8 cellular contexts compared by ENCODE assay signal in the genomic region with DNA sequence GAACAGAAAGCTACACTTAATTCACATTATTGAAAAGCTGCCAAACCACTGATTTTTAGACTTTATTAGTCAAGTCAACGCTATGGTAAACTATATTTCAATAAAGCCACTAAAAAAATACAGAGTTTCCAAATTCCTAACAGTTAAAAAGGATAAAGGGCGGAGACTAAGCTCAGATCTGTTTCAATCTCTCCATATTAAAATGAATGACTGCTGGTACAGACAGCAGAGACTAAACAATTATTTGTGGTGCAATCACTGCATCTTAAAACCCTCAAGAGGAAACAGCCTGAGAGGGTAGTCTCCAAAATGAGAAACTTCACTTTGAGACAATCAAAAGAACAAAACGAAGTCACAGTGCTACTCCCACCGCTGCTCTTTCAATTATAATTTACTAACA. TPM values are rescaled to one million over a fixed set of nuclear protein-coding genes. Genes with fewer than 3 reads are reported as not detected.
DNase-seq lines count a peak whose midpoint lies in the region; ATAC-seq and TF ChIP-seq lines count a peak whose summit lies in the region.

No MANE protein-coding gene starts in this region.

- no peak overlapping the region for H3K23ac ChIP-seq in H9 (ENCODE audit: insufficient read length, low read depth, low read length)

- peak overlapping the region; percentile 91 to 98 for H3K4me3 Mint-ChIP-seq in H9

- H3K79me1 ChIP-seq in H9 (ENCODE audit: insufficient read depth, low read depth, low read length, poor library complexity, severe bottlenecking), result no peaks in the 10 kb centered on the region

- peaks cover 43% of the 10 kb centered on the region; the same call in 1 of the 2 replicates for H3K79me2 ChIP-seq in H9 (ENCODE audit: insufficient read depth, low read length)
- H3K79me2 ChIP-seq in SU-DHL-6 (ENCODE audit: insufficient read depth, low read length), result peaks cover 59% of the 10 kb centered on the region

- H4K91ac ChIP-seq in H9 (ENCODE audit: insufficient read length, low read depth, low read length), result no peak overlapping the region

- no peak overlapping the region for H3K4ac ChIP-seq in H9 (ENCODE audit: low read depth, low read length)

- no peak overlapping the region for H2BK15ac ChIP-seq in H9 (ENCODE audit: low read depth, low read length)

- H3K9me2 ChIP-seq in SU-DHL-6 (replicated peaks; ENCODE audit: insufficient read depth, low read length), result no peaks in the 10 kb centered on the region

- H2BK5ac ChIP-seq in H9 (ENCODE audit: insufficient read length, low read length), result no peak overlapping the region

- H4K20me1 ChIP-seq in H9 (ENCODE audit: control insufficient read depth, insufficient read depth, insufficient read length) (no peaks in the 10 kb centered on the region), SU-DHL-6 (ENCODE audit: low read depth, low read length) (peaks cover 30% of the 10 kb centered on the region)

- H3K36me3 Mint-ChIP-seq in H9 (ENCODE audit: insufficient read depth in 1 of 3, low read depth in 3 of 3), result peaks cover 0 to 2% (median 0%) of the 10 kb centered on the region in 3 experiments; a peak in 2 of 7 replicates

- H3K27ac ChIP-seq in H9 (ENCODE audit: insufficient read length, low read depth, low read length) (no peak overlapping the region), SU-DHL-6 (ENCODE audit: low read depth, low read length) (peak overlapping the region; percentile 78)

- peak overlapping the region; percentile 87; the same call in 1 of the 2 replicates for H3K14ac ChIP-seq in H9 (ENCODE audit: insufficient read depth, low read length)

- TF ChIP-seq CTCF in H9 (conservative IDR thresholded peaks at IDR 0.05), result no peak
- TF ChIP-seq CTCF in SU-DHL-6 (IDR thresholded peaks at IDR 0.05; ENCODE audit: insufficient read depth, low read length, poor library complexity, severe bottlenecking), result no peak
- TF ChIP-seq CTCF in fibroblast of villous mesenchyme (IDR thresholded peaks at IDR 0.05; ENCODE audit: insufficient read depth, low read depth, low read length), result no peak

- H3K4me3 ChIP-seq in SU-DHL-6 (ENCODE audit: insufficient read depth, low read length, poor library complexity, severe bottlenecking) (peak overlapping the region; percentile 83), fibroblast of villous mesenchyme (ENCODE audit: low read depth, low read length) (peak overlapping the region; percentile 95), skeletal muscle cell (ENCODE audit: low read depth, low read length) (peak overlapping the region; percentile 93)

- H3F3A ChIP-seq in SU-DHL-6 (ENCODE audit: insufficient read depth), result peaks cover 18% of the 10 kb centered on the region

- no peak overlapping the region for H2BK120ac ChIP-seq in H9 (ENCODE audit: low read depth, low read length, poor library complexity, severe bottlenecking)

- ATAC-seq in GM21619 (IDR thresholded peaks at IDR 0.05; ENCODE audit: unreplicated experiment), result no peak
- no peak for ATAC-seq in HG03439 (IDR thresholded peaks at IDR 0.05; ENCODE audit: unreplicated experiment)

- no peak overlapping the region for H2BK12ac ChIP-seq in H9 (ENCODE audit: insufficient read length, low read depth, low read length)

- no peak overlapping the region for H4K8ac ChIP-seq in H9 (replicated peaks; ENCODE audit: insufficient read length, low read depth, low read length)

- H2AFZ ChIP-seq in H9 (ENCODE audit: low read length) (no peak overlapping the region), SU-DHL-6 (ENCODE audit: low read depth, low read length, severe bottlenecking) (no peak overlapping the region)

- no peak overlapping the region for H2AK5ac ChIP-seq in H9 (ENCODE audit: insufficient read length, low read length)

- peaks cover 2% of the 10 kb centered on the region in 2 experiments; a peak in 2 of 5 replicates for H3K9me3 Mint-ChIP-seq in H9

- H3K18ac ChIP-seq in H9 (ENCODE audit: insufficient read length, low read depth, low read length), result no peak overlapping the region

- H4K5ac ChIP-seq in H9 (ENCODE audit: insufficient read length, low read depth, low read length), result no peak overlapping the region

- H3K56ac ChIP-seq in H9 (ENCODE audit: insufficient read length, low read depth, low read length), result no peak overlapping the region

- peak overlapping the region; percentile 17 to 81 (median 73); a peak in 6 of 7 replicates for H3K27ac Mint-ChIP-seq in H9

- H3K9ac ChIP-seq in H9 (ENCODE audit: extremely low read depth, insufficient read length, low read length) (peak overlapping the region; percentile 94), SU-DHL-6 (ENCODE audit: low read length) (peak overlapping the region; percentile 90)

- no peak overlapping the region for H3T11ph ChIP-seq in H9 (ENCODE audit: low read length)

- no peaks in the 10 kb centered on the region for H3K36me3 ChIP-seq in SU-DHL-6 (ENCODE audit: low read length)

- no peak overlapping the region for H2BK20ac ChIP-seq in H9 (ENCODE audit: low read depth, low read length, poor library complexity, severe bottlenecking)

- H3K4me2 ChIP-seq in H9 (ENCODE audit: insufficient read depth, insufficient read length, low read length), result peak overlapping the region; percentile 94
- H3K4me2 ChIP-seq in SU-DHL-6 (ENCODE audit: low read depth, low read length, poor library complexity, severe bottlenecking), result peak overlapping the region; percentile 85

- H3K4me1 ChIP-seq in H9 (ENCODE audit: insufficient read depth, low read length), result peaks cover 9% of the 10 kb centered on the region; the same call in 1 of the 2 replicates

- H3K27me3 Mint-ChIP-seq in H9 (ENCODE audit: low read depth), result no peaks in the 10 kb centered on the region; the same call in 1 of the 2 replicates

- H3K27me3 ChIP-seq in H9 (ENCODE audit: insufficient read depth, low read length) (no peaks in the 10 kb centered on the region), SU-DHL-6 (ENCODE audit: low read length) (no peaks in the 10 kb centered on the region)

- peaks cover 19% of the 10 kb centered on the region for H3K23me2 ChIP-seq in H9 (ENCODE audit: insufficient read length, low read depth, low read length, poor library complexity, severe bottlenecking)

- no peak for DNase-seq in H9
- DNase-seq in fibroblast of villous mesenchyme (ENCODE audit: low read depth), result peak; percentile 70
- DNase-seq in skeletal muscle cell (ENCODE audit: low read depth), result no peak
- no peak for DNase-seq in amniotic stem cell (lab: John Stamatoyannopoulos, UW)
- DNase-seq in DMS153 treated with DMSO at 0.1 percent for 48 hours (lab: John Stamatoyannopoulos, UW; ENCODE audit: unreplicated experiment), result no peak

- H3K9me3 ChIP-seq in H9 (ENCODE audit: control insufficient read depth, low read depth, low read length) (no peaks in the 10 kb centered on the region), SU-DHL-6 (ENCODE audit: insufficient read depth, low read length) (no peaks in the 10 kb centered on the region)

- no CpG with 5 or more reads among the region's 4 CpGs for WGBS in H9 (ENCODE audit: extremely low coverage, insufficient read length, low lambda C conversion rate)

- H3K4me1 Mint-ChIP-seq in H9, result peaks cover 34 to 44% of the 10 kb centered on the region in 2 experiments

RNA-seq across cellular contexts. Expression of a gene that starts 1.3 kb away (rescaled TPM):
- 101 and 103 TPM in 2 replicates for total RNA-seq in H9 (2021)
- 70.9 and 79.5 TPM in 2 replicates for total RNA-seq in fibroblast of villous mesenchyme
